20 cellular contexts compared by ENCODE assay signal in genomic region chr10:35324196-35324595, GRCh38. TPM values are rescaled to one million over a fixed set of nuclear protein-coding genes. Genes with fewer than 3 reads are reported as not detected.
DNase-seq lines count a peak whose midpoint lies in the region; ATAC-seq, FAIRE-seq and TF ChIP-seq lines count a peak whose summit lies in the region.
"Had no signal": no experiment of that assay in that cellular context is flagged by ENCODE, and none has a peak within 500 bp of the region (broad histone marks: within the 10 kb centered on the region; RNA-seq: fewer than 3 reads in every experiment).

No MANE protein-coding gene starts in this region.

- TF ChIP-seq EP300 in A549 (IDR thresholded peaks at IDR 0.05) = no peak
- TF ChIP-seq EP300 in HepG2 (IDR thresholded peaks at IDR 0.05; ENCODE audit: low read depth in 2 of 2, low read length in 2 of 2) = no peak
- no peak for TF ChIP-seq EP300 in HepG2 (CRISPR knock-in tag; IDR thresholded peaks at IDR 0.05; ENCODE audit: borderline replicate concordance)

- TF ChIP-seq POLR2A in A549 (IDR thresholded peaks at IDR 0.05; ENCODE audit: low read length) (no peak), HepG2 (IDR thresholded peaks at IDR 0.05; ENCODE audit: insufficient read depth in 1 of 2, low read depth in 2 of 2, low read length in 2 of 2) (no peak)

- ATAC-seq in A549 (no peak), esophagus mucosa (no peak), HepG2 (no peak)
- ATAC-seq: psoas muscle had no signal

- H3K9ac ChIP-seq in HepG2 (ENCODE audit: insufficient read depth, low read depth, low read length) = no peak overlapping the region

- FAIRE-seq in A549 (lab: Jason Lieb, UNC) (peak; percentile 13), GM19239 (lab: Jason Lieb, UNC) (no peak), HepG2 (lab: Jason Lieb, UNC) (no peak)
- FAIRE-seq: D721Med, H1 had no signal

- 72% methylated on average over 3 of the region's 3 CpGs for WGBS in A549 (ENCODE audit: missing lambda C conversion rate)
- 96% methylated on average over 3 of the region's 3 CpGs for WGBS in HepG2 (ENCODE audit: low lambda C conversion rate)

- no TSS peak for BruUV-seq in HepG2 (replicated peaks; lab: Mats Ljungman, UMichigan)

- no peaks in the 10 kb centered on the region for H3K79me2 ChIP-seq in HepG2 (ENCODE audit: insufficient read depth, low read length)

- in situ Hi-C loops in HepG2 (cut with HindIII; ENCODE audit: extremely low pct_ligation_motif_present, low pct_unique_long_range_greater_than_20kb) = no loop called here

- no peaks in the 10 kb centered on the region; the same call in 1 of the 2 replicates for H4K20me1 ChIP-seq in HepG2 (ENCODE audit: insufficient read depth, low read length)

- CTCF ChIA-PET in A549 (lab: Yijun Ruan, JAX) = interaction anchor here (0.6 to 1.6 kb wide), 2 partner anchors 13 to 272 kb away, joined by 4 to 6 read pairs; no protein-coding TSS in a partner anchor
- CTCF ChIA-PET in HepG2 (lab: Yijun Ruan, JAX; ENCODE audit: low intra/inter-chr PET ratio, low total read pairs) = no interaction called here

- H2AFZ ChIP-seq in HepG2 (ENCODE audit: low read length) = no peak overlapping the region

- no peak overlapping the region for H3K4me3 ChIP-seq in A549
- H3K4me3 ChIP-seq in SJSA1 = no peak overlapping the region
- no peak overlapping the region for H3K4me3 ChIP-seq in HepG2 (replicated peaks in 1 of 3; ENCODE audit: insufficient read depth in 1 of 3, low read depth in 2 of 3, low read length in 3 of 3)
- H3K4me3 ChIP-seq: psoas muscle, transverse colon had no signal

- no peak for DNase-seq in A549 (ENCODE audit: low read depth in 1 of 2, low spot score in 1 of 2)
- DNase-seq in ELR (ENCODE audit: low read depth) = peak; percentile 65
- peak in 1 of 2 experiments; percentile 85 for DNase-seq in SJSA1 (ENCODE audit: low read depth in 1 of 2, low spot score in 2 of 2)
- peak; percentile 44 for DNase-seq in fibroblast of gingiva (ENCODE audit: low read depth)
- no peak for DNase-seq in NCI-H2171 treated with DMSO at 0.1 percent for 48 hours (lab: John Stamatoyannopoulos, UW)
- no peak for DNase-seq in GM19239 (ENCODE audit: insufficient read length, low spot score)
- no peak for DNase-seq in HepG2 (ENCODE audit: low spot score)
- DNase-seq: amniotic stem cell, cortex of kidney, KG1, NCI-H1436, NCI-H2107, NCI-H510A, psoas muscle, SIG-M5, T-helper 1 cell, transverse colon had no signal

- H3K27me3 ChIP-seq in SJSA1 (replicated peaks) = no peaks in the 10 kb centered on the region
- H3K27me3 ChIP-seq in HepG2 (ENCODE audit: control insufficient read depth in 1 of 2, insufficient read depth in 2 of 2, low read length in 2 of 2) = no peaks in the 10 kb centered on the region
- H3K27me3 ChIP-seq: transverse colon had no signal

- 0 out of 3 replicates have a peak, but pooled peaks cover 3% of the 10 kb centered on the region for H3K9me3 ChIP-seq in A549
- H3K9me3 ChIP-seq in SJSA1 (replicated peaks) = no peaks in the 10 kb centered on the region
- H3K9me3 ChIP-seq in HepG2 (ENCODE audit: low read length) = no peaks in the 10 kb centered on the region

- POLR2A ChIA-PET in A549 (lab: Yijun Ruan, JAX) = no interaction called here
- POLR2A ChIA-PET in HepG2 (lab: Yijun Ruan, JAX) = no interaction called here

- intact Hi-C loops in HepG2 (cut with micrococcal nuclease; ENCODE audit: unreplicated experiment) = no loop called here

- TF ChIP-seq CTCF in A549 (IDR thresholded peaks at IDR 0.05) (no peak), HepG2 (CRISPR knock-in tag; IDR thresholded peaks at IDR 0.05) (no peak)

- H3K4me2 ChIP-seq in A549 = no peak overlapping the region
- no peak overlapping the region for H3K4me2 ChIP-seq in HepG2 (ENCODE audit: low read depth, low read length)

- H3K27ac ChIP-seq in A549 (no peak overlapping the region), SJSA1 (peak overlapping the region; percentile 67), HepG2 (ENCODE audit: extremely low read length, insufficient read depth, low read length) (no peak overlapping the region)
- H3K27ac ChIP-seq: psoas muscle, transverse colon had no signal

- H3K4me1 ChIP-seq in A549 (peaks cover 7% of the 10 kb centered on the region; the same call in 1 of the 3 replicates), SJSA1 (replicated peaks) (peaks cover 59% of the 10 kb centered on the region), HepG2 (ENCODE audit: insufficient read depth, low read length) (no peaks in the 10 kb centered on the region)

- H3K36me3 ChIP-seq in SJSA1 (peaks cover 4% of the 10 kb centered on the region; the same call in 1 of the 2 replicates), HepG2 (replicated peaks in 1 of 2; ENCODE audit: control insufficient read depth in 1 of 2, insufficient read depth in 2 of 2, low read length in 2 of 2) (0 out of 5 replicates have a peak, but pooled peaks cover 0 to 4% of the 10 kb centered on the region in 2 experiments)

- TF ChIP-seq RAD21 in A549 (conservative IDR thresholded peaks at IDR 0.05 in 1 of 2, IDR thresholded peaks at IDR 0.05 in 1 of 2) (no peak), HepG2 (CRISPR knock-in tag; IDR thresholded peaks at IDR 0.05) (no peak)

TF ChIP-seq in A549, 52 proteins besides CTCF, POLR2A, EP300 and RAD21 (continues in another document):
- TF ChIP-seq ZFP36 (IDR thresholded peaks at IDR 0.05; ENCODE audit: borderline replicate concordance, partially characterized antibody) (no peak), SREBF2 (IDR thresholded peaks at IDR 0.05) (no peak), JUN (IDR thresholded peaks at IDR 0.05) (no peak), FOSB (CRISPR knock-in tag; IDR thresholded peaks at IDR 0.05) (no peak), RARB (CRISPR knock-in tag; IDR thresholded peaks at IDR 0.05) (no peak), CHD2 (IDR thresholded peaks at IDR 0.05; ENCODE audit: low read length, partially characterized antibody) (no peak)
- TF ChIP-seq, protein P1, sequence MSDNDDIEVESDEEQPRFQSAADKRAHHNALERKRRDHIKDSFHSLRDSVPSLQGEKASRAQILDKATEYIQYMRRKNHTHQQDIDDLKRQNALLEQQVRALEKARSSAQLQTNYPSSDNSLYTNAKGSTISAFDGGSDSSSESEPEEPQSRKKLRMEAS (IDR thresholded peaks at IDR 0.05) = no peak

TF ChIP-seq in HepG2, 621 proteins besides CTCF, POLR2A, EP300 and RAD21:
- TF ChIP-seq HNF4A (CRISPR knock-in tag; IDR thresholded peaks at IDR 0.05) (no peak), PCBP2 (optimal IDR thresholded peaks at IDR 0.05; ENCODE audit: low read depth, low read length, poor library complexity, severe bottlenecking) (no peak), NR0B2 (CRISPR knock-in tag; IDR thresholded peaks at IDR 0.05) (no peak)

RNA-seq across cellular contexts. Expression of gene CCNY, which starts 12.1 kb away (rescaled TPM):
- polyA plus RNA-seq in A549 (2011; rRNA removed) (55.5 and 60.6 TPM in 2 replicates), A549 (2017; fragmentation: RNase III; extraction: RNeasy Plus Mini Kit Qiagen cat#74134 plus additional on column Dnase treatment) (26.6 to 32.1 TPM (median 28.1 TPM) in 3 replicates), HepG2 (2011; rRNA removed) (46.4 and 48.2 TPM in 2 replicates)
- polyA plus RNA-seq in A549 (2012; cell fraction: cytosol; rRNA removed) = 16.6 and 26.4 TPM in 2 replicates
- polyA plus RNA-seq in A549 (2012; cell fraction: nucleus; rRNA removed) = 11.6 and 23.0 TPM in 2 replicates
- polyA minus RNA-seq in A549 (2011; rRNA and poly(A)+ RNA removed) = 57.3 and 58.3 TPM in 2 replicates
- total RNA-seq in SJSA1 (2014; rRNA removed; shearing (Covaris generic)) = 41.1 and 58.0 TPM in 2 replicates
- total RNA-seq in esophagus mucosa (44.8 TPM), HepG2 (2016; rRNA removed; fragmentation: Illumina TruSeq; extraction: Trizol) (54.7 and 63.6 TPM in 2 replicates)
- total RNA-seq in HepG2 (2016; cell fraction: cytosol; rRNA removed; fragmentation: Illumina TruSeq; extraction: Trizol; ENCODE audit: low read depth) = 18.1 and 25.9 TPM in 2 replicates
- 53.9 and 58.9 TPM in 2 replicates for total RNA-seq in HepG2 (2016; cell fraction: insoluble cytoplasmic fraction; rRNA removed; fragmentation: Illumina TruSeq; extraction: Trizol)
- total RNA-seq in HepG2 (2016; cell fraction: membrane; rRNA removed; fragmentation: Illumina TruSeq; extraction: Trizol) = 49.7 and 54.2 TPM in 2 replicates
- total RNA-seq in HepG2 (2016; cell fraction: nucleus; rRNA removed; fragmentation: Illumina TruSeq; extraction: Trizol) = 31.8 and 32.4 TPM in 2 replicates
- polyA plus RNA-seq in HepG2 (2011; cell fraction: cytosol; rRNA removed) = 27.7 and 34.1 TPM in 2 replicates
- polyA plus RNA-seq in HepG2 (2011; cell fraction: nucleus; rRNA removed) = 12.4 and 14.5 TPM in 2 replicates
- 49.5 and 71.9 TPM in 2 replicates for polyA plus RNA-seq in HepG2 (2012)
- 25.8 and 27.0 TPM in 2 replicates for polyA plus RNA-seq in HepG2 (2016; cell fraction: cytosol; fragmentation: Illumina TruSeq; extraction: Trizol; ENCODE audit: low read depth)
- 74.5 and 85.3 TPM in 2 replicates for polyA plus RNA-seq in HepG2 (2016; cell fraction: insoluble cytoplasmic fraction; fragmentation: Illumina TruSeq; extraction: Trizol; ENCODE audit: low read depth)
- 59.1 and 60.1 TPM in 2 replicates for polyA plus RNA-seq in HepG2 (2016; cell fraction: membrane; fragmentation: Illumina TruSeq; extraction: Trizol; ENCODE audit: low read depth)
- 48.6 and 48.7 TPM in 2 replicates for polyA plus RNA-seq in HepG2 (2016; cell fraction: nucleus; fragmentation: Illumina TruSeq; extraction: Trizol; ENCODE audit: insufficient read depth, low read depth)
- 42.9 and 44.3 TPM in 2 replicates for polyA minus RNA-seq in HepG2 (2011; rRNA and poly(A)+ RNA removed; ENCODE audit: low replicate concordance)
- polyA minus RNA-seq in HepG2 (2011; cell fraction: cytosol; rRNA and poly(A)+ RNA removed) = 25.1 and 33.3 TPM in 2 replicates
- 27.3 and 40.3 TPM in 2 replicates for polyA minus RNA-seq in HepG2 (2011; cell fraction: nucleus; rRNA and poly(A)+ RNA removed)

Comparison
In these comparisons a context has a peak if more than half of its experiments do, and no peak if none do; other contexts are left out.
1. DNase-seq: peak in ELR (single experiment) and fibroblast of gingiva (single experiment); none in A549 (0 of 2), NCI-H2171 treated with DMSO at 0.1 percent for 48 hours (single experiment), GM19239 (single experiment) and HepG2 (single experiment).